ENCODE assay signal across 12 cellular contexts in genomic region chr3:31634485-31634884, GRCh38.
DNase-seq lines count a peak whose midpoint lies in the region; ATAC-seq, FAIRE-seq and TF ChIP-seq lines count a peak whose summit lies in the region.
"Had no signal": no experiment of that assay in that cellular context is flagged by ENCODE, and none has a peak within 500 bp of the region (broad histone marks: within the 10 kb centered on the region; RNA-seq: fewer than 3 reads in every experiment).

No MANE protein-coding gene starts in this region.

- 22% methylated on average over 2 of the region's 2 CpGs for whole genome bisulfite sequencing in mammary epithelial cell (ENCODE audit: low coverage, missing lambda C conversion rate)
- 93% methylated on average over 2 of the region's 2 CpGs for WGBS in mesenchymal stem cell

- H3K27me3 ChIP-seq in CD4-positive, alpha-beta T cell (ENCODE audit: control insufficient read depth, insufficient read depth, low read length), result no peaks in the 10 kb centered on the region
- H3K27me3 ChIP-seq in mammary epithelial cell (ENCODE audit: insufficient read depth, low read length) (no peaks in the 10 kb centered on the region), mesenchymal stem cell (ENCODE audit: control insufficient read depth in 1 of 2, insufficient read depth in 1 of 2, low read length in 2 of 2) (no peaks in the 10 kb centered on the region)
- H3K27me3 ChIP-seq: cardiac muscle cell had no signal

- no peaks in the 10 kb centered on the region for H4K20me1 ChIP-seq in mammary epithelial cell (ENCODE audit: insufficient read depth, low read length)

- H3K4me1 ChIP-seq in mammary epithelial cell (ENCODE audit: insufficient read depth, low read length), result peaks cover 4% of the 10 kb centered on the region
- H3K4me1 ChIP-seq in mesenchymal stem cell (ENCODE audit: control insufficient read depth, insufficient read depth, low read depth, low read length), result no peaks in the 10 kb centered on the region

- in situ Hi-C loops in mammary epithelial cell (cut with MboI; ENCODE audit: low sequenced_read_pairs in 2 of 2), result no loop called here

- H3K14ac ChIP-seq in mesenchymal stem cell (ENCODE audit: low read length in 2 of 2), result no peak overlapping the region

- intact Hi-C loops in CD4-positive, alpha-beta T cell (cut with DNase I, micrococcal nuclease), result no loop called here
- intact Hi-C loops in mammary epithelial cell (cut with micrococcal nuclease) (no loop called here), posterior cingulate gyrus (cut with DNase I) (no loop called here)

- H2BK12ac ChIP-seq in mesenchymal stem cell (ENCODE audit: low read length in 2 of 2), result no peak overlapping the region

- H3K4me3 ChIP-seq in mammary epithelial cell (replicated peaks in 1 of 3; ENCODE audit: insufficient read depth in 1 of 3, low read depth in 2 of 3, low read length in 3 of 3) (no peak overlapping the region), mesenchymal stem cell (ENCODE audit: insufficient read depth in 1 of 2, low read depth in 1 of 2, low read length in 2 of 2) (no peak overlapping the region)
- H3K4me3 ChIP-seq: cardiac muscle cell had no signal

- no peak overlapping the region for H3K18ac ChIP-seq in mesenchymal stem cell (ENCODE audit: low read depth in 1 of 2, low read length in 2 of 2)

- H3K79me1 ChIP-seq in mesenchymal stem cell (replicated peaks; ENCODE audit: low read length, poor library complexity, severe bottlenecking), result peaks cover 2% of the 10 kb centered on the region

- peaks cover 13% of the 10 kb centered on the region for H3K36me3 ChIP-seq in mammary epithelial cell (ENCODE audit: insufficient read depth, low read length)
- H3K36me3 ChIP-seq in mesenchymal stem cell (ENCODE audit: control insufficient read depth in 1 of 2, insufficient read depth in 2 of 2, low read depth in 1 of 2, low read length in 2 of 2), result peaks cover 5 to 80% of the 10 kb centered on the region in 2 experiments

- H3K27me3 Mint-ChIP-seq in CD4-positive, alpha-beta T cell, result no peaks in the 10 kb centered on the region

- BruUV-seq in mammary epithelial cell (replicated peaks; lab: Mats Ljungman, UMichigan), result no TSS peak

- DNase-seq in CD4-positive, alpha-beta T cell, result no peak
- DNase-seq in H54 (ENCODE audit: insufficient read length, low spot score), result no peak
- peak; percentile 65 for DNase-seq in mammary epithelial cell
- no peak for DNase-seq in mesenchymal stem cell
- no peak for DNase-seq in posterior cingulate gyrus
- DNase-seq in GM19238 (ENCODE audit: insufficient read length, low spot score), result no peak
- DNase-seq in glomerular visceral epithelial cell (ENCODE audit: extremely low spot score), result no peak
- no peak for DNase-seq in NCI-H1048 (lab: John Stamatoyannopoulos, UW)
- DNase-seq: NCI-H446 treated with DMSO at 0.1 percent for 48 hours, retina had no signal

- TF ChIP-seq POLR2A in H54 (IDR thresholded peaks at IDR 0.05; ENCODE audit: low read depth, low read length), result no peak

- H4K91ac ChIP-seq in mesenchymal stem cell (ENCODE audit: low read length), result no peak overlapping the region

- H4K8ac ChIP-seq in mesenchymal stem cell (ENCODE audit: low read length), result no peak overlapping the region

- H3K9me3 Mint-ChIP-seq in CD4-positive, alpha-beta T cell, result no peaks in the 10 kb centered on the region

- no peak for ATAC-seq in CD4-positive, alpha-beta T cell (ENCODE audit: poor library complexity)

- H3K36me3 Mint-ChIP-seq in CD4-positive, alpha-beta T cell (ENCODE audit: low read depth), result peaks cover 79% of the 10 kb centered on the region

- H3K23ac ChIP-seq in mesenchymal stem cell (ENCODE audit: low read length in 2 of 2), result no peak overlapping the region

- no peak overlapping the region for H2AK5ac ChIP-seq in mesenchymal stem cell (ENCODE audit: low read length, severe bottlenecking)

- no peak overlapping the region for H3K4me3 Mint-ChIP-seq in CD4-positive, alpha-beta T cell

- H2AFZ ChIP-seq in mammary epithelial cell (ENCODE audit: low read depth, low read length) (no peak overlapping the region), mesenchymal stem cell (ENCODE audit: low read depth, low read length) (no peak overlapping the region)

- H3K9me3 ChIP-seq in CD4-positive, alpha-beta T cell (ENCODE audit: control insufficient read depth, low read length), result no peaks in the 10 kb centered on the region
- H3K9me3 ChIP-seq in mammary epithelial cell (replicated peaks; ENCODE audit: insufficient read depth, low read length) (no peaks in the 10 kb centered on the region), mesenchymal stem cell (ENCODE audit: control insufficient read depth, low read length) (no peaks in the 10 kb centered on the region)

- no peaks in the 10 kb centered on the region for H3K79me2 ChIP-seq in mammary epithelial cell (ENCODE audit: insufficient read depth, low read length)

- peak overlapping the region; percentile 55 for H3K27ac Mint-ChIP-seq in CD4-positive, alpha-beta T cell

- H3K9ac ChIP-seq in mammary epithelial cell (ENCODE audit: insufficient read depth, low read length) (no peak overlapping the region), mesenchymal stem cell (ENCODE audit: low read length) (peak overlapping the region; percentile 55)

- H3K4me2 ChIP-seq in mammary epithelial cell (ENCODE audit: insufficient read depth, low read depth, low read length), result no peak overlapping the region
- H3K4me2 ChIP-seq in mesenchymal stem cell (ENCODE audit: low read length, poor library complexity, severe bottlenecking), result no peak overlapping the region

- POLR2A ChIA-PET in CD4-positive, alpha-beta T cell (lab: Charles Lee), result no interaction called here

- H2BK120ac ChIP-seq in mesenchymal stem cell (ENCODE audit: low read depth, low read length), result no peak overlapping the region

- no peak overlapping the region for H3K27ac ChIP-seq in CD4-positive, alpha-beta T cell (ENCODE audit: low read depth, low read length)
- H3K27ac ChIP-seq in mammary epithelial cell (ENCODE audit: insufficient read depth, low read depth, low read length) (no peak overlapping the region), mesenchymal stem cell (ENCODE audit: low read length, poor library complexity, severe bottlenecking) (no peak overlapping the region)
- H3K27ac ChIP-seq: cardiac muscle cell had no signal

- peak; percentile 30 for FAIRE-seq in H54 (lab: Jason Lieb, UNC)
- FAIRE-seq: RCC 7860 had no signal

- H3K4me1 Mint-ChIP-seq in CD4-positive, alpha-beta T cell (ENCODE audit: low read depth), result peaks cover 67% of the 10 kb centered on the region

- dilution Hi-C loops in mammary epithelial cell (cut with HindIII; ENCODE audit: low sequenced_read_pairs), result loop anchor here (5.0 kb wide), 1 partner anchor 68 kb away; no protein-coding TSS in a partner anchor

- CTCF ChIA-PET in CD4-positive, alpha-beta T cell (lab: Charles Lee), result no interaction called here
- CTCF ChIA-PET in mammary epithelial cell (lab: Charles Lee; ENCODE audit: low non-redundant PET), result no interaction called here

- TF ChIP-seq CTCF in CD4-positive, alpha-beta T cell (IDR thresholded peaks at IDR 0.05), result no peak
- no peak for TF ChIP-seq CTCF in mammary epithelial cell (conservative IDR thresholded peaks at IDR 0.05 in 1 of 2, IDR thresholded peaks at IDR 0.05 in 1 of 2; ENCODE audit: extremely low read depth in 1 of 2, insufficient read depth in 1 of 2, low read depth in 1 of 2, low read length in 2 of 2)

- no peak overlapping the region for H3K4ac ChIP-seq in mesenchymal stem cell (ENCODE audit: low read depth in 1 of 2, low read length in 2 of 2)

- H2BK5ac ChIP-seq in mesenchymal stem cell (ENCODE audit: low read depth, low read length, poor library complexity, severe bottlenecking), result no peak overlapping the region

- no peak overlapping the region for H2BK15ac ChIP-seq in mesenchymal stem cell (ENCODE audit: low read depth, poor library complexity, severe bottlenecking)
